In the genomic region with DNA sequence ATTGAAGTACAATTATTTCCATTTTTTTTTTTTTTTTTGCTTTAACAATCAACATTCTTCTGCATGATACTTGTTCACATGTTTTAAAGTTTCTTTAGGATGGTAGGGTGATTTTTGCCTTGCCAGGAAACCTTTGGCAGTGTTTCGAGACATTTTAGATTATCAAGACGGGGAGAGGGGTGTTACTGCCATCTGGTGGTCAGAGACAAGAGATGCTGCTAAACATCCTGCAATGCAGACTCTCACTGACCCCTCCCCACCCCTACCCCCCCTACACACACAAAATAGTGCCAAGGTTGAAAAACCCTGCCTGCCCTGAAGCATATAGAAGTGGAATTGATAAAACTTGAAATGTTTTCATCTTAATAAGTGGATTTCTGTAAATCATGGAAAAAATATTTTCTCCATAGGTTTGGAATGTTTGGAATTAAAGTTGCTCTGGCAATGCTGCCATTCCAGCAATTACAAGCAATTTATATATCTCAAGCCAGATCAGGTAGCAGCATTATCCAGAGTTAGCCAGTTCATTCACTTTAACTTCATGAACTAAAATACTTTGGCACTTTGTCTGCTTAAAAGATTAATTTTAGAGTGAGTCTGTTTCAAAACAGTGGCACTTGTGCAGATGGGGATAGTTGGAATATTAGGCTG, we compare ENCODE assay signal across 8 cellular contexts.
DNase-seq lines count a peak whose midpoint lies in the region; ATAC-seq, FAIRE-seq and TF ChIP-seq lines count a peak whose summit lies in the region.

No MANE protein-coding gene starts in this region.

- H3K4me1 ChIP-seq in A549 (no peaks in the 10 kb centered on the region), testis (no peaks in the 10 kb centered on the region)

- H3K27me3 ChIP-seq in testis, result no peaks in the 10 kb centered on the region

- no peak for FAIRE-seq in A549 (lab: Jason Lieb, UNC)

- H3K27me3 Mint-ChIP-seq in activated CD4-positive, alpha-beta T cell treated with anti-CD3 and anti-CD28 coated beads for 36 hours, result no peaks in the 10 kb centered on the region

- H3K4me3 Mint-ChIP-seq in activated CD4-positive, alpha-beta T cell treated with anti-CD3 and anti-CD28 coated beads for 36 hours, result no peak overlapping the region

- H3K36me3 ChIP-seq in testis (ENCODE audit: low read depth, missing control alignments), result no peaks in the 10 kb centered on the region

- peak; percentile 56 to 57 for TF ChIP-seq RAD21 in A549 (conservative IDR thresholded peaks at IDR 0.05 in 1 of 2, IDR thresholded peaks at IDR 0.05 in 1 of 2)

- peak; percentile 80 for TF ChIP-seq CTCF in A549 (IDR thresholded peaks at IDR 0.05)
- TF ChIP-seq CTCF in GM12872 (IDR thresholded peaks at IDR 0.05; ENCODE audit: insufficient read depth, low read depth, low read length), result peak; percentile 78
- peak; percentile 83 for TF ChIP-seq CTCF in epithelial cell of esophagus (IDR thresholded peaks at IDR 0.05; ENCODE audit: insufficient read depth, low read depth, low read length, missing control alignments)
- TF ChIP-seq CTCF in testis (IDR thresholded peaks at IDR 0.05), result peak in 2 of 3 experiments; percentile 45 to 77

- no peaks in the 10 kb centered on the region for H3K9me3 Mint-ChIP-seq in activated CD4-positive, alpha-beta T cell treated with anti-CD3 and anti-CD28 coated beads for 36 hours (ENCODE audit: low read depth)

- 0% methylated on average over 2 of the region's 2 CpGs for WGBS in A549 (ENCODE audit: missing lambda C conversion rate)
- WGBS in testis, 2 donors, result 19 to 25% methylated on average over 2 of the region's 2 CpGs

- DNase-seq in A549 (ENCODE audit: low read depth in 1 of 2, low spot score in 1 of 2) (peak; percentile 46 to 66), NCI-H2171 treated with DMSO at 0.1 percent for 48 hours (lab: John Stamatoyannopoulos, UW) (peak; percentile 49), epithelial cell of esophagus (ENCODE audit: low read depth) (peak; percentile 66), myocyte (ENCODE audit: low read depth) (peak; percentile 86), testis (peak; percentile 38)
- peak; percentile 59 for DNase-seq in activated CD4-positive, alpha-beta T cell treated with anti-CD3 and anti-CD28 coated beads for 36 hours

- POLR2A ChIA-PET in A549 (lab: Yijun Ruan, JAX), result interaction anchor here (0.6 kb wide), 1 partner anchor 62 kb away, joined by 3 read pairs; the partner anchor contains the start of gene SDHAF3
- POLR2A ChIA-PET in activated CD4-positive, alpha-beta T cell treated with anti-CD3 and anti-CD28 coated beads for 36 hours (lab: Charles Lee), result no interaction called here

- TF ChIP-seq POLR2A in A549 (IDR thresholded peaks at IDR 0.05; ENCODE audit: low read length), result no peak
- no peak for TF ChIP-seq POLR2A in testis (IDR thresholded peaks at IDR 0.05)

- no peak overlapping the region for H3K4me2 ChIP-seq in A549

- intact Hi-C loops in activated CD4-positive, alpha-beta T cell treated with anti-CD3 and anti-CD28 coated beads for 36 hours (cut with DNase I, micrococcal nuclease), result loop anchor here (1.0 to 5.0 kb wide), 5 partner anchors 34 to 1263 kb away; partner anchors contain the start of gene SDHAF3 (in 1 of the 2)
- intact Hi-C loops in testis (cut with DNase I; ENCODE audit: low total_unique reads), result no loop called here

- H3K4me1 Mint-ChIP-seq in activated CD4-positive, alpha-beta T cell treated with anti-CD3 and anti-CD28 coated beads for 36 hours, result peaks cover 2% of the 10 kb centered on the region

- no peak overlapping the region for H3K27ac Mint-ChIP-seq in activated CD4-positive, alpha-beta T cell treated with anti-CD3 and anti-CD28 coated beads for 36 hours

- H3K27ac ChIP-seq in A549, result no peak overlapping the region
- no peak overlapping the region for H3K27ac ChIP-seq in testis

- no peak for TF ChIP-seq EP300 in A549 (IDR thresholded peaks at IDR 0.05)

- H3K4me3 ChIP-seq in A549 (no peak overlapping the region), epithelial cell of esophagus (ENCODE audit: low read length) (no peak overlapping the region), testis (no peak overlapping the region)

- peak; percentile 78 to 81 for ATAC-seq in A549
- peak; percentile 84 for ATAC-seq in HG02885 (IDR thresholded peaks at IDR 0.05; ENCODE audit: poor library complexity, unreplicated experiment)
- no peak for ATAC-seq in activated CD4-positive, alpha-beta T cell treated with anti-CD3 and anti-CD28 coated beads for 36 hours

- H3K9me3 ChIP-seq in A549 (no peaks in the 10 kb centered on the region), testis (no peaks in the 10 kb centered on the region)

- H3K36me3 Mint-ChIP-seq in activated CD4-positive, alpha-beta T cell treated with anti-CD3 and anti-CD28 coated beads for 36 hours (ENCODE audit: low read depth), result peaks cover 3% of the 10 kb centered on the region

- CTCF ChIA-PET in A549 (lab: Yijun Ruan, JAX), result interaction anchor here (0.6 to 1.2 kb wide), 21 partner anchors 8 to 759 kb away, joined by 3 to 6 read pairs (median 4); no protein-coding TSS in a partner anchor
- CTCF ChIA-PET in activated CD4-positive, alpha-beta T cell treated with anti-CD3 and anti-CD28 coated beads for 36 hours (lab: Charles Lee), result interaction anchor here (0.6 to 2.6 kb wide), 14 partner anchors 9 to 1415 kb away, joined by 3 to 15 read pairs (median 4); no protein-coding TSS in a partner anchor

TF ChIP-seq in A549, 52 proteins besides CTCF, POLR2A, EP300 and RAD21:
- TF ChIP-seq SMC3 (IDR thresholded peaks at IDR 0.05) (peak; percentile 68), MAFK (IDR thresholded peaks at IDR 0.05; ENCODE audit: partially characterized antibody) (no peak), RARB (CRISPR knock-in tag; IDR thresholded peaks at IDR 0.05) (no peak), POLR2AphosphoS2 (conservative IDR thresholded peaks at IDR 0.05; ENCODE audit: low read length) (no peak), GATA3 (IDR thresholded peaks at IDR 0.05; ENCODE audit: borderline replicate concordance) (no peak), NR3C1 (IDR thresholded peaks at IDR 0.05) (no peak)
